23 cellular contexts compared by ENCODE assay signal in the genomic region with DNA sequence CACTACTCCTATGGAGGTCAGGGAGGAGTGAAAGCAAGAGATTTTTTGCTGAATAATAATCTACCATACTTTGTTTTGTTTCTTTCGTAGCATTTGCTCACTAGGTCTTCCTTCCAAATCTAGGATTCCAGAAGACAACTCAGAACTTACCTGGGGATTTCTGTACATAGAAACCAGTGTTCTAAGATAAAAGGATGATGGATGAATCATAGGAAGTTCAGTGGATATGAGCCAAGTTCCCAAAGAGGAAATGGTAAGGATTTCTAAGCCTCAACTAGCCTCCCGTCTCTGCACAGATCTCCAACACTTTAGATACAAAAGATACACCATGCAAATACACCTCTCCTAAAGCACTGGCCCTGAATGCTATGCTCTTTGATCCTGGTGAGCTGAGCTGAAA.
"Had no signal": no experiment of that assay in that cellular context is flagged by ENCODE, and none has a peak within 500 bp of the region (broad histone marks: within the 10 kb centered on the region; RNA-seq: fewer than 3 reads in every experiment).

No MANE protein-coding gene starts in this region.

- H3K27ac ChIP-seq: HL-60, RWPE1, SJCRH30 had no signal

- H3K36me3 ChIP-seq: MG63, SJCRH30 had no signal

- H3K4me3 ChIP-seq: MG63, SJCRH30 had no signal

- H3K27me3 ChIP-seq: MG63, SJCRH30 had no signal

- ATAC-seq: Panc1, PC-3, Right ventricle myocardium inferior, SK-N-SH treated with all-trans-retinoic acid at 6 μM for 48 hours had no signal

- H3K4me1 ChIP-seq: SJCRH30 had no signal

- H3K9me3 ChIP-seq: MG63, SJCRH30 had no signal

- DNase-seq: KBM-7, MG63, NCI-H1092, NCI-H1105 treated with DMSO at 0.1 percent for 48 hours, NCI-H1417 treated with DMSO at 0.1 percent for 48 hours, NCI-H187, NCI-H2029, NCI-H2081 treated with DMSO at 0.1 percent for 48 hours, NCI-H2171, NCI-H226, NCI-H446, NCI-H510A, NCI-H524 treated with DMSO at 0.1 percent for 48 hours, NCI-H69, NCI-H774, PC-3, SHP77 treated with DMSO at 0.1 percent for 48 hours, SJCRH30 had no signal
